26 cellular contexts compared by ENCODE assay signal in the genomic region with DNA sequence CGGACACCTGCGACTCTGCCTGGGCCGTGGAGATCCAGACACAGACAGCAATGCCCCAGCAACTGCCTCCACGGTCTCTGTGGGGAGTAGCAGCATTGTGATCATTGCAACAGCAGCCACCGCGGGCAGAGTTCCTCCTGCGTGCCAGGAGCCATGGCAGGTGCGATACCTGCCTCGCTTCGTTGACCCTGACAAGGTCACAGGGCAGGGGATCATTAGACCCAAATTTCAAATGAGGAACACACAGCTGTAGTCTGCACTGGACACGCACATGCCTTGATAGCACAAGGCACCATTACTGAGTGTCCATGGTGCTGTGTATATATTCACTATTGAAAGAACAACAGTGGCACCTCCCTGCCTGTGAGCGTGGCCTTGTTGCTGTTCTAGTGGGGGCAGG.
DNase-seq lines count a peak whose midpoint lies in the region; ATAC-seq and TF ChIP-seq lines count a peak whose summit lies in the region.
"Had no signal": no experiment of that assay in that cellular context is flagged by ENCODE, and none has a peak within 500 bp of the region (broad histone marks: within the 10 kb centered on the region; RNA-seq: fewer than 3 reads in every experiment).

No MANE protein-coding gene starts in this region.

- no peak overlapping the region for H3K4me3 ChIP-seq in upper lobe of right lung
- H3K4me3 ChIP-seq: GM12878, MG63, PC-9, SJSA1 had no signal

- H3K9me3 Mint-ChIP-seq in nephron progenitor cell = no peaks in the 10 kb centered on the region

- no peaks in the 10 kb centered on the region for H3K36me3 ChIP-seq in upper lobe of right lung
- H3K36me3 ChIP-seq: BE2C, MG63, SJSA1 had no signal

- H3K9me3 ChIP-seq in upper lobe of right lung = no peaks in the 10 kb centered on the region
- H3K9me3 ChIP-seq: BE2C, MG63, SJSA1 had no signal

- peaks cover 16% of the 10 kb centered on the region for H3K27me3 Mint-ChIP-seq in nephron progenitor cell (ENCODE audit: low read depth, poor library complexity)

- intact Hi-C loops in upper lobe of right lung (cut with DNase I) = no loop called here

- ATAC-seq in GM18511 (IDR thresholded peaks at IDR 0.05; ENCODE audit: unreplicated experiment) = peak; percentile 45
- ATAC-seq in upper lobe of right lung = no peak
- ATAC-seq: GM12878 had no signal

- no peak overlapping the region for H3K27ac ChIP-seq in upper lobe of right lung
- H3K27ac ChIP-seq: 22Rv1, PC-9, SJSA1 had no signal

- H3K4me3 Mint-ChIP-seq in nephron progenitor cell = peak overlapping the region; percentile 61

- no peaks in the 10 kb centered on the region for H3K36me3 Mint-ChIP-seq in nephron progenitor cell (ENCODE audit: low read depth)

- DNase-seq in DMS53 (lab: John Stamatoyannopoulos, UW) (peak; percentile 12), DMS53 treated with DMSO at 0.1 percent for 48 hours (lab: John Stamatoyannopoulos, UW; ENCODE audit: unreplicated experiment) (no peak), nephron progenitor cell (no peak), upper lobe of right lung (peak; percentile 50), cerebellar cortex (ENCODE audit: low spot score) (no peak), mesenteric fat pad (ENCODE audit: low spot score) (no peak)
- DNase-seq: BE2C, EL, GDM1, GOT3, HCEC 1CT, KBM-7, MG63, NCI-H1417, NCI-H187, NCI-H2081 treated with DMSO at 0.1 percent for 48 hours, NCI-H2171, NCI-H226, NCI-H510A, NCI-H69, PC-9, Right ventricle myocardium superior had no signal

- H3K4me1 Mint-ChIP-seq in nephron progenitor cell = peaks cover 53% of the 10 kb centered on the region

- no peaks in the 10 kb centered on the region for H3K27me3 ChIP-seq in upper lobe of right lung
- H3K27me3 ChIP-seq: BE2C, MG63 had no signal

- peaks cover 6% of the 10 kb centered on the region for H3K4me1 ChIP-seq in upper lobe of right lung

- peak overlapping the region; percentile 52 for H3K27ac Mint-ChIP-seq in nephron progenitor cell

- TF ChIP-seq CTCF in nephron progenitor cell (IDR thresholded peaks at IDR 0.05) (no peak), upper lobe of right lung (IDR thresholded peaks at IDR 0.05) (no peak)

Comparison
In these comparisons a context has a peak if more than half of its experiments do, and no peak if none do; other contexts are left out.
1. DNase-seq: peak in DMS53 (single experiment) and upper lobe of right lung (single experiment); none in DMS53 treated with DMSO at 0.1 percent for 48 hours (single experiment), nephron progenitor cell (single experiment), cerebellar cortex (single experiment) and mesenteric fat pad (single experiment).